20 cellular contexts compared by ENCODE assay signal in the genomic region with DNA sequence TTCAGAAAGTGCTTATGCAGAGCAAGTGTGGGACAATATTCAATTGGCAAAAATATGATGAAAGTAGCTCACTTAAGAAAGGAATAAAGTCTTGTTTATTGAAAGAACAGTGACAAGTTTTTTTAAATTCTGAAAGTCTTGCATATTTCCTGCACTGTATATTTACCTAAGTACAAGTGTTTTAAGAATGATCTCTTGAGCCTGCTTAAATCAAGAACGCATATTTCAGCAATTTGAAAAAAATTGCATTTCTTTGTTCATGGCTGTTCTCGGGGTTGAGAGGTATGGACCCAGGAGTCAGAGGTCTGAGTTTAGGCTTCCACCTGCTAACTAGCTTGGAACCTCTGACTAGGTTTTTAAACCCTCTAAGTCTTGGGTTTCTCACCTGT. TPM values are rescaled to one million over a fixed set of nuclear protein-coding genes. Genes with fewer than 3 reads are reported as not detected.
"Had no signal": no experiment of that assay in that cellular context is flagged by ENCODE, and none has a peak within 500 bp of the region (broad histone marks: within the 10 kb centered on the region; RNA-seq: fewer than 3 reads in every experiment).

No MANE protein-coding gene starts in this region.

- H3K36me3 ChIP-seq: SJSA1 had no signal

- H3K9me3 ChIP-seq: SJSA1 had no signal

- H3K27ac ChIP-seq: SJSA1, SK-N-MC had no signal

- H3K4me1 ChIP-seq: SJSA1 had no signal

- DNase-seq: KBM-7, NCI-H1092, NCI-H1105 treated with DMSO at 0.1 percent for 48 hours, NCI-H1417 treated with DMSO at 0.1 percent for 48 hours, NCI-H146, NCI-H1694 treated with DMSO at 0.1 percent for 48 hours, NCI-H2029, NCI-H2081 treated with DMSO at 0.1 percent for 48 hours, NCI-H2171, NCI-H226, NCI-H446, NCI-H510A, NCI-H524 treated with DMSO at 0.1 percent for 48 hours, NCI-H69, NCI-H774, Right ventricle myocardium superior, RPMI8226, SIG-M5 had no signal

- H3K4me3 ChIP-seq: SJSA1, SK-N-MC had no signal

RNA-seq across cellular contexts. Expression of gene SLC22A3, which starts 27.4 kb away (rescaled TPM):
- total RNA-seq: SJSA1 had no signal
